In the genomic region with DNA sequence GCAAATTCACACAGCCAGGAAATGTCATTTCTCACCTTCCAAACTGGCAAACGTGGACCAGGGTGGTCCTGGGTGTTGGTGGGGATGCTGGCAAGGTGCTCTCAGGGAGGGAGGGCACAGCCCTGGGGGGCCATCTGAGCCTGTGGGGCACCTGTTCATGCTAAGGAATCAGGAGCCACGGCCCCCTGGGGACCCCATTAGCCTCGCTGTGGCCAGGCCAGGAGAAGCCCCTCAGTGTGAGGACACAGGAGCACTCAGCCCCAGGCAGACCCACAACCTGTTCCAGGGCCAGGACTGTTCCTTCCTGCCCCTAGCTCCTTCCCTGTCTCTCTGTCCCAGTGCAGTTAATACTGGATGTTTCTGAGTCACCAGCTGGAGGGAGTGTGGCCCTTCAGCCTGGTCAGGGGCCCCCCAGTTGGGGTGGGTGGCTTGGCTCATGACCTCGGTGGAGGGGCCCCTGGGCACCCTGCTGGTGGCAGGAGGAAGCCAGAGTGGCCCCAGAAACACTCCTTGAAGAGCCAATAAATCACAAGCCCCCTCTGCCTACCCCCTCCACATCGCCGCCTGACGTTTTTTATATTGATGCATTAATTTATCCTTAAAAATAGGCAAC, we compare ENCODE assay signal across 14 cellular contexts. TPM values are rescaled to one million over a fixed set of nuclear protein-coding genes. Genes with fewer than 3 reads are reported as not detected.
A peak's percentile ranks its signal among the peaks of the same experiment; 100 is the strongest.
DNase-seq lines count a peak whose midpoint lies in the region; TF ChIP-seq lines count a peak whose summit lies in the region.
"Had no signal": no experiment of that assay in that cellular context is flagged by ENCODE, and none has a peak within 500 bp of the region (broad histone marks: within the 10 kb centered on the region; RNA-seq: fewer than 3 reads in every experiment).

No MANE protein-coding gene starts in this region.

- H3K36me3 Mint-ChIP-seq in activated CD4-positive, alpha-beta memory T cell treated with anti-CD3 and anti-CD28 coated beads for 36 hours: no peaks in the 10 kb centered on the region
- H3K36me3 Mint-ChIP-seq in activated CD4-positive, alpha-beta memory T cell treated with anti-CD3 and anti-CD28 coated beads, Interleukin-2, amount 10 ng/mL, durations not matched to agents 7 days and 5 days (ENCODE audit: low read depth): no peaks in the 10 kb centered on the region
- H3K36me3 Mint-ChIP-seq in endothelial cell (ENCODE audit: low read depth, unreplicated experiment) (no peaks in the 10 kb centered on the region), osteocyte (ENCODE audit: unreplicated experiment) (no peaks in the 10 kb centered on the region)

- intact Hi-C loops in activated CD4-positive, alpha-beta memory T cell treated with anti-CD3 and anti-CD28 coated beads for 36 hours (cut with micrococcal nuclease): no loop called here
- intact Hi-C loops in esophagus muscularis mucosa (cut with DNase I): no loop called here

- no peak for TF ChIP-seq EP300 in esophagus muscularis mucosa (IDR thresholded peaks at IDR 0.05)

- peaks cover 40% of the 10 kb centered on the region for H3K79me2 ChIP-seq in Loucy (ENCODE audit: insufficient read depth, low read length)

- H3K27me3 Mint-ChIP-seq in activated CD4-positive, alpha-beta memory T cell treated with anti-CD3 and anti-CD28 coated beads for 36 hours: peaks cover 4% of the 10 kb centered on the region
- H3K27me3 Mint-ChIP-seq in activated CD4-positive, alpha-beta memory T cell treated with anti-CD3 and anti-CD28 coated beads, Interleukin-2, amount 10 ng/mL, durations not matched to agents 7 days and 5 days: peaks cover 20% of the 10 kb centered on the region
- H3K27me3 Mint-ChIP-seq in endothelial cell (ENCODE audit: unreplicated experiment): peaks cover 13% of the 10 kb centered on the region
- no peaks in the 10 kb centered on the region for H3K27me3 Mint-ChIP-seq in osteocyte (ENCODE audit: unreplicated experiment)

- peak overlapping the region; percentile 98 for H3K4me2 ChIP-seq in Loucy (ENCODE audit: low read depth, low read length, poor library complexity, severe bottlenecking)

- no peak overlapping the region for H3K4me3 ChIP-seq in Loucy (ENCODE audit: low read length, poor library complexity, severe bottlenecking)
- H3K4me3 ChIP-seq in esophagus muscularis mucosa: no peak overlapping the region
- H3K4me3 ChIP-seq: left lung, suprapubic skin had no signal

- 77% methylated on average over 7 of the region's 7 CpGs for WGBS in esophagus muscularis mucosa

- TF ChIP-seq CTCF in Loucy (conservative IDR thresholded peaks at IDR 0.05; ENCODE audit: low read length) (no peak; the same call in 1 of the 2 replicates), endothelial cell (IDR thresholded peaks at IDR 0.05; ENCODE audit: unreplicated experiment) (no peak), osteocyte (IDR thresholded peaks at IDR 0.05) (no peak), esophagus muscularis mucosa (IDR thresholded peaks at IDR 0.05) (no peak)

- H3K27ac ChIP-seq in esophagus muscularis mucosa (replicated peaks in 1 of 4): no peak overlapping the region
- H3K27ac ChIP-seq: left lung, suprapubic skin had no signal

- no peaks in the 10 kb centered on the region for H3K36me3 ChIP-seq in Loucy (ENCODE audit: insufficient read depth, low read length)
- no peaks in the 10 kb centered on the region for H3K36me3 ChIP-seq in esophagus muscularis mucosa
- H3K36me3 ChIP-seq: left lung, suprapubic skin had no signal

- no peaks in the 10 kb centered on the region for H3K9me2 ChIP-seq in Loucy (replicated peaks; ENCODE audit: low read depth, low read length)

- peak overlapping the region; percentile 99 for H3K9ac ChIP-seq in Loucy (ENCODE audit: low read depth, low read length, poor library complexity, severe bottlenecking)

- peaks cover 6% of the 10 kb centered on the region; the same call in 1 of the 2 replicates for H3F3A ChIP-seq in Loucy (ENCODE audit: low read depth)

- DNase-seq in activated CD4-positive, alpha-beta memory T cell treated with anti-CD3 and anti-CD28 coated beads for 36 hours: no peak
- DNase-seq in activated CD4-positive, alpha-beta memory T cell treated with anti-CD3 and anti-CD28 coated beads, Interleukin-2, amount 10 ng/mL, durations not matched to agents 7 days and 5 days: no peak
- DNase-seq in endothelial cell (ENCODE audit: low spot score): no peak
- no peak for DNase-seq in osteocyte (ENCODE audit: extremely low spot score, unreplicated experiment)
- DNase-seq in globus pallidus (ENCODE audit: low spot score): no peak
- DNase-seq in esophagus muscularis mucosa (ENCODE audit: extremely low spot score): no peak
- no peak for DNase-seq in DMS53 treated with DMSO at 0.1 percent for 48 hours (lab: John Stamatoyannopoulos, UW; ENCODE audit: unreplicated experiment)
- DNase-seq: erythroblast, left lung, NCI-H2029 treated with DMSO at 0.1 percent for 48 hours had no signal

- H3K4me1 ChIP-seq in Loucy (ENCODE audit: insufficient read depth, low read length, poor library complexity, severe bottlenecking): peaks cover 62% of the 10 kb centered on the region
- H3K4me1 ChIP-seq in esophagus muscularis mucosa: peaks cover 18 to 40% (median 28%) of the 10 kb centered on the region in 4 donors

- no peaks in the 10 kb centered on the region for H3K9me3 ChIP-seq in Loucy (ENCODE audit: insufficient read depth, low read depth, low read length)
- H3K9me3 ChIP-seq in esophagus muscularis mucosa: no peaks in the 10 kb centered on the region
- H3K9me3 ChIP-seq: left lung, suprapubic skin had no signal

- no peak overlapping the region for H2AFZ ChIP-seq in Loucy (ENCODE audit: low read length)

- H3K4me3 Mint-ChIP-seq in activated CD4-positive, alpha-beta memory T cell treated with anti-CD3 and anti-CD28 coated beads for 36 hours: peak overlapping the region; percentile 35
- no peak overlapping the region for H3K4me3 Mint-ChIP-seq in activated CD4-positive, alpha-beta memory T cell treated with anti-CD3 and anti-CD28 coated beads, Interleukin-2, amount 10 ng/mL, durations not matched to agents 7 days and 5 days
- H3K4me3 Mint-ChIP-seq in endothelial cell (ENCODE audit: unreplicated experiment): no peak overlapping the region
- H3K4me3 Mint-ChIP-seq in osteocyte (ENCODE audit: unreplicated experiment): no peak overlapping the region

- no peak for TF ChIP-seq POLR2A in esophagus muscularis mucosa (IDR thresholded peaks at IDR 0.05; ENCODE audit: low read depth)

- peaks cover 7% of the 10 kb centered on the region for H3K4me1 Mint-ChIP-seq in activated CD4-positive, alpha-beta memory T cell treated with anti-CD3 and anti-CD28 coated beads for 36 hours (ENCODE audit: low read depth)
- H3K4me1 Mint-ChIP-seq in activated CD4-positive, alpha-beta memory T cell treated with anti-CD3 and anti-CD28 coated beads, Interleukin-2, amount 10 ng/mL, durations not matched to agents 7 days and 5 days: peaks cover 12% of the 10 kb centered on the region
- peaks cover 15% of the 10 kb centered on the region for H3K4me1 Mint-ChIP-seq in endothelial cell (ENCODE audit: unreplicated experiment)
- peaks cover 36% of the 10 kb centered on the region for H3K4me1 Mint-ChIP-seq in osteocyte (ENCODE audit: unreplicated experiment)

- no peaks in the 10 kb centered on the region for H4K20me1 ChIP-seq in Loucy (ENCODE audit: insufficient read depth, low read length, poor library complexity, severe bottlenecking)

- H3K27ac Mint-ChIP-seq in activated CD4-positive, alpha-beta memory T cell treated with anti-CD3 and anti-CD28 coated beads for 36 hours: peak overlapping the region; percentile 15
- no peak overlapping the region for H3K27ac Mint-ChIP-seq in activated CD4-positive, alpha-beta memory T cell treated with anti-CD3 and anti-CD28 coated beads, Interleukin-2, amount 10 ng/mL, durations not matched to agents 7 days and 5 days
- H3K27ac Mint-ChIP-seq in endothelial cell (ENCODE audit: unreplicated experiment): peak overlapping the region; percentile 39
- peak overlapping the region; percentile 92 for H3K27ac Mint-ChIP-seq in osteocyte (ENCODE audit: unreplicated experiment)

- CTCF ChIA-PET in activated CD4-positive, alpha-beta memory T cell treated with anti-CD3 and anti-CD28 coated beads for 36 hours (lab: Charles Lee): interaction anchor here (1.3 to 1.4 kb wide), 2 partner anchors 17 to 18 kb away, joined by 3 read pairs; no protein-coding TSS in a partner anchor
- CTCF ChIA-PET in activated CD4-positive, alpha-beta memory T cell treated with anti-CD3 and anti-CD28 coated beads, Interleukin-2, amount 10 ng/mL, durations not matched to agents 7 days and 5 days (lab: Charles Lee): interaction anchor here (1.3 kb wide), 1 partner anchor 111 kb away, joined by 3 read pairs; no protein-coding TSS in a partner anchor

- H3K27me3 ChIP-seq in Loucy (ENCODE audit: insufficient read depth, low read length, poor library complexity, severe bottlenecking) (no peaks in the 10 kb centered on the region), esophagus muscularis mucosa (peaks cover 0 to 4% (median 0%) of the 10 kb centered on the region in 4 donors)

- POLR2A ChIA-PET in activated CD4-positive, alpha-beta memory T cell treated with anti-CD3 and anti-CD28 coated beads for 36 hours (lab: Charles Lee): interaction anchor here (1.6 kb wide), 1 partner anchor 21 kb away, joined by 3 read pairs; no protein-coding TSS in a partner anchor
- POLR2A ChIA-PET in activated CD4-positive, alpha-beta memory T cell treated with anti-CD3 and anti-CD28 coated beads, Interleukin-2, amount 10 ng/mL, durations not matched to agents 7 days and 5 days (lab: Charles Lee): interaction anchor here (1.6 to 2.1 kb wide), 3 partner anchors 18 to 29 kb away, joined by 4 to 7 read pairs (median 6); no protein-coding TSS in a partner anchor

- no peaks in the 10 kb centered on the region for H3K9me3 Mint-ChIP-seq in activated CD4-positive, alpha-beta memory T cell treated with anti-CD3 and anti-CD28 coated beads for 36 hours
- no peaks in the 10 kb centered on the region for H3K9me3 Mint-ChIP-seq in activated CD4-positive, alpha-beta memory T cell treated with anti-CD3 and anti-CD28 coated beads, Interleukin-2, amount 10 ng/mL, durations not matched to agents 7 days and 5 days
- H3K9me3 Mint-ChIP-seq in endothelial cell (ENCODE audit: unreplicated experiment): no peaks in the 10 kb centered on the region
- no peaks in the 10 kb centered on the region for H3K9me3 Mint-ChIP-seq in osteocyte (ENCODE audit: unreplicated experiment)

RNA-seq across cellular contexts. Expression of gene ACTG1, which starts 22.5 kb away (rescaled TPM):
- total RNA-seq in activated CD4-positive, alpha-beta memory T cell treated with anti-CD3 and anti-CD28 coated beads for 36 hours: 1,000 to 10,000 TPM; 3,773 to 3,928 TPM
- 1,000 to 10,000 TPM; 3,658 to 3,769 TPM for total RNA-seq in activated CD4-positive, alpha-beta memory T cell treated with anti-CD3 and anti-CD28 coated beads, Interleukin-2, amount 10 ng/mL, durations not matched to agents 7 days and 5 days
- total RNA-seq in endothelial cell (ENCODE audit: unreplicated experiment) (4,184 TPM), osteocyte (4,236 and 4,267 TPM in 2 replicates), esophagus muscularis mucosa (1,000 to 10,000 TPM in 3 of 4 donors, 100 to 1,000 TPM in 1; 972 to 1,850 (median 1,126) TPM)

RNA-seq across cellular contexts. Expression of gene FSCN2, which starts 38.1 kb away (rescaled TPM):
- under 1 TPM; 0.33 to 0.46 TPM for total RNA-seq in activated CD4-positive, alpha-beta memory T cell treated with anti-CD3 and anti-CD28 coated beads for 36 hours
- total RNA-seq in activated CD4-positive, alpha-beta memory T cell treated with anti-CD3 and anti-CD28 coated beads, Interleukin-2, amount 10 ng/mL, durations not matched to agents 7 days and 5 days: under 1 TPM; 0.43 to 0.50 TPM
- 1.5 TPM for total RNA-seq in endothelial cell (ENCODE audit: unreplicated experiment)
- total RNA-seq in osteocyte: 3.0 and 3.7 TPM in 2 replicates
- total RNA-seq in esophagus muscularis mucosa: 1 to 10 TPM; 1.2 to 2.4 (median 1.7) TPM
- total RNA-seq: MCF 10A, RPMI7951 had no signal
